9 cellular contexts compared by ENCODE assay signal in genomic region chr6:41469951-41470340, GRCh38.
DNase-seq lines count a peak whose midpoint lies in the region; ATAC-seq and TF ChIP-seq lines count a peak whose summit lies in the region.
"Had no signal": no experiment of that assay in that cellular context is flagged by ENCODE, and none has a peak within 500 bp of the region (broad histone marks: within the 10 kb centered on the region; RNA-seq: fewer than 3 reads in every experiment).

No MANE protein-coding gene starts in this region.

- POLR2A ChIA-PET in A673 (lab: Charles Lee; ENCODE audit: low non-redundant PET), result interaction anchor here (0.7 kb wide), 1 partner anchor 8 kb away, joined by 6 read pairs; no protein-coding TSS in a partner anchor

- no peak overlapping the region for H2AK5ac ChIP-seq in H9 (ENCODE audit: insufficient read length, low read length)

- no peak overlapping the region for H2AFZ ChIP-seq in H9 (ENCODE audit: low read length)

- no peaks in the 10 kb centered on the region for H3K9me3 ChIP-seq in A673 (ENCODE audit: low read depth, low read length, poor library complexity, severe bottlenecking)
- H3K9me3 ChIP-seq in H9 (ENCODE audit: control insufficient read depth, low read depth, low read length), result no peaks in the 10 kb centered on the region
- H3K9me3 ChIP-seq in colonic mucosa, result no peaks in the 10 kb centered on the region
- no peaks in the 10 kb centered on the region for H3K9me3 ChIP-seq in mucosa of stomach (ENCODE audit: control insufficient read depth, low read length)
- H3K9me3 ChIP-seq: spleen had no signal

- WGBS in H9 (ENCODE audit: extremely low coverage, insufficient read length, low lambda C conversion rate), result no CpG with 5 or more reads among the region's 30 CpGs

- no peaks in the 10 kb centered on the region for H3K36me3 ChIP-seq in A673 (ENCODE audit: insufficient read depth, low read length, poor library complexity, severe bottlenecking)
- H3K36me3 ChIP-seq in colonic mucosa, result no peaks in the 10 kb centered on the region
- no peaks in the 10 kb centered on the region for H3K36me3 ChIP-seq in mucosa of stomach (ENCODE audit: control insufficient read depth, insufficient read depth, low read length)
- H3K36me3 ChIP-seq: spleen had no signal

- DNase-seq in A673 (ENCODE audit: low spot score) (peak; percentile 46), H9 (no peak), colonic mucosa (no peak), amniotic stem cell (lab: John Stamatoyannopoulos, UW) (no peak), iPS-NIHi7 (ENCODE audit: extremely low spot score) (no peak), Ammon's horn (ENCODE audit: low spot score) (no peak)
- DNase-seq: spleen had no signal

- no peak overlapping the region for H3K56ac ChIP-seq in H9 (ENCODE audit: insufficient read length, low read depth, low read length)

- no TSS peak for BruUV-seq in A673 (replicated peaks; lab: Mats Ljungman, UMichigan)

- H2BK120ac ChIP-seq in H9 (ENCODE audit: low read depth, low read length, poor library complexity, severe bottlenecking), result no peak overlapping the region

- H3T11ph ChIP-seq in H9 (ENCODE audit: low read length), result no peak overlapping the region

- no peaks in the 10 kb centered on the region; a peak in 2 of 5 replicates for H3K9me3 Mint-ChIP-seq in H9

- no peak overlapping the region for H4K8ac ChIP-seq in H9 (replicated peaks; ENCODE audit: insufficient read length, low read depth, low read length)

- no peak overlapping the region; a peak in 1 of 7 replicates for H3K27ac Mint-ChIP-seq in H9

- peak overlapping the region; percentile 62 to 83 for H3K4me3 Mint-ChIP-seq in H9

- peaks cover 21% of the 10 kb centered on the region for H3K4me1 ChIP-seq in A673 (ENCODE audit: insufficient read depth, low read length, poor library complexity, severe bottlenecking)
- H3K4me1 ChIP-seq in H9 (ENCODE audit: insufficient read depth, low read length), result peaks cover 8% of the 10 kb centered on the region; the same call in 1 of the 2 replicates
- peaks cover 4% of the 10 kb centered on the region for H3K4me1 ChIP-seq in colonic mucosa
- H3K4me1 ChIP-seq in mucosa of stomach (ENCODE audit: control insufficient read depth, insufficient read depth, low read length), result peaks cover 18% of the 10 kb centered on the region

- H3K4me1 Mint-ChIP-seq in H9, result peaks cover 34 to 47% of the 10 kb centered on the region in 2 experiments

- H3K23ac ChIP-seq in H9 (ENCODE audit: insufficient read length, low read depth, low read length), result no peak overlapping the region

- TF ChIP-seq CTCF in A673 (conservative IDR thresholded peaks at IDR 0.05; ENCODE audit: low read depth, low read length) (no peak), H9 (conservative IDR thresholded peaks at IDR 0.05) (no peak), colonic mucosa (IDR thresholded peaks at IDR 0.05) (no peak)

- ATAC-seq in HG03039 (IDR thresholded peaks at IDR 0.05; ENCODE audit: unreplicated experiment), result no peak

- H3K4ac ChIP-seq in H9 (ENCODE audit: low read depth, low read length), result no peak overlapping the region

- H3K27me3 ChIP-seq in A673 (replicated peaks; ENCODE audit: insufficient read depth, low read depth, low read length, poor library complexity) (no peaks in the 10 kb centered on the region), H9 (ENCODE audit: insufficient read depth, low read length) (peaks cover 25% of the 10 kb centered on the region; the same call in 1 of the 2 replicates), colonic mucosa (peaks cover 20% of the 10 kb centered on the region), mucosa of stomach (ENCODE audit: control insufficient read depth, insufficient read depth, low read length) (peaks cover 12% of the 10 kb centered on the region)

- H2BK5ac ChIP-seq in H9 (ENCODE audit: insufficient read length, low read length), result no peak overlapping the region

- H3K79me1 ChIP-seq in H9 (ENCODE audit: insufficient read depth, low read depth, low read length, poor library complexity, severe bottlenecking), result no peaks in the 10 kb centered on the region

- peak overlapping the region; percentile 77 for H3K4me2 ChIP-seq in H9 (ENCODE audit: insufficient read depth, insufficient read length, low read length)

- CTCF ChIA-PET in A673 (lab: Charles Lee), result interaction anchor here (0.6 kb wide), 1 partner anchor 15 kb away, joined by 10 read pairs; no protein-coding TSS in a partner anchor

- H4K20me1 ChIP-seq in H9 (ENCODE audit: control insufficient read depth, insufficient read depth, insufficient read length), result no peaks in the 10 kb centered on the region

- H3K27ac ChIP-seq in A673 (ENCODE audit: low read depth, low read length, poor library complexity, severe bottlenecking), result peak overlapping the region; percentile 46
- H3K27ac ChIP-seq in H9 (ENCODE audit: insufficient read length, low read depth, low read length), result no peak overlapping the region
- H3K27ac ChIP-seq in colonic mucosa, result no peak overlapping the region
- H3K27ac ChIP-seq: spleen had no signal

- peaks cover 98% of the 10 kb centered on the region for H3K27me3 Mint-ChIP-seq in H9 (ENCODE audit: low read depth)

- peak overlapping the region; percentile 33 for H3K4me3 ChIP-seq in A673 (ENCODE audit: low read depth, low read length, poor library complexity, severe bottlenecking)
- peak overlapping the region; percentile 21 for H3K4me3 ChIP-seq in colonic mucosa
- H3K4me3 ChIP-seq in mucosa of stomach (ENCODE audit: low read length), result no peak overlapping the region

- H3K18ac ChIP-seq in H9 (ENCODE audit: insufficient read length, low read depth, low read length), result no peak overlapping the region

- H3K36me3 Mint-ChIP-seq in H9 (ENCODE audit: insufficient read depth in 1 of 3, low read depth in 3 of 3), result no peaks in the 10 kb centered on the region; a peak in 1 of 7 replicates

- no peaks in the 10 kb centered on the region for H3K79me2 ChIP-seq in H9 (ENCODE audit: insufficient read depth, low read length)

- no peak overlapping the region for H3K14ac ChIP-seq in H9 (ENCODE audit: insufficient read depth, low read length)

- H2BK12ac ChIP-seq in H9 (ENCODE audit: insufficient read length, low read depth, low read length), result no peak overlapping the region

- peaks cover 13% of the 10 kb centered on the region for H3K23me2 ChIP-seq in H9 (ENCODE audit: insufficient read length, low read depth, low read length, poor library complexity, severe bottlenecking)

- H4K5ac ChIP-seq in H9 (ENCODE audit: insufficient read length, low read depth, low read length), result no peak overlapping the region

- H4K91ac ChIP-seq in H9 (ENCODE audit: insufficient read length, low read depth, low read length), result no peak overlapping the region

- H2BK20ac ChIP-seq in H9 (ENCODE audit: low read depth, low read length, poor library complexity, severe bottlenecking), result no peak overlapping the region

- intact Hi-C loops in A673 (cut with micrococcal nuclease; ENCODE audit: unreplicated experiment), result no loop called here
- intact Hi-C loops in colonic mucosa (cut with DNase I), result no loop called here

- no peak overlapping the region for H3K9ac ChIP-seq in H9 (ENCODE audit: extremely low read depth, insufficient read length, low read length)
- H3K9ac ChIP-seq in colonic mucosa (ENCODE audit: low read depth in 2 of 2, low read length in 2 of 2), result no peak overlapping the region
- H3K9ac ChIP-seq in mucosa of stomach (ENCODE audit: low read length), result peak overlapping the region; percentile 52

- H2BK15ac ChIP-seq in H9 (ENCODE audit: low read depth, low read length), result no peak overlapping the region
